Comparison of ENCODE assay signal across 30 cellular contexts in genomic region chr2:209766613-209767012, GRCh38. TPM values are rescaled to one million over a fixed set of nuclear protein-coding genes. Genes with fewer than 3 reads are reported as not detected.
"Had no signal": no experiment of that assay in that cellular context is flagged by ENCODE, and none has a peak within 500 bp of the region (broad histone marks: within the 10 kb centered on the region; RNA-seq: fewer than 3 reads in every experiment).

No MANE protein-coding gene starts in this region.

- H3K4me3 ChIP-seq: colonic mucosa, coronary artery, dorsolateral prefrontal cortex, esophagus muscularis mucosa, esophagus squamous epithelium, gastrocnemius medialis, gastroesophageal sphincter, heart left ventricle, heart right ventricle had no signal

- DNase-seq: colonic mucosa; cortex of kidney; dermis blood vessel endothelial cell; dorsolateral prefrontal cortex; effector CD4-positive, alpha-beta T cell; effector CD8-positive, alpha-beta T cell; effector memory CD4-positive, alpha-beta T cell; effector memory CD8-positive, alpha-beta T cell; endodermal cell; erythroblast; esophagus squamous epithelium; foreskin fibroblast; foreskin keratinocyte; gastrocnemius medialis; glutamatergic neuron; head of caudate nucleus; heart left ventricle; heart right ventricle had no signal

- ATAC-seq: effector memory CD8-positive, alpha-beta T cell; esophagus mucosa; foreskin keratinocyte; gastrocnemius medialis; gastroesophageal sphincter; heart left ventricle; heart right ventricle had no signal

- H3K9me3 ChIP-seq: colonic mucosa, esophagus muscularis mucosa, esophagus squamous epithelium, gastrocnemius medialis, gastroesophageal sphincter, heart left ventricle, heart right ventricle had no signal

- H3K36me3 ChIP-seq: colonic mucosa, esophagus muscularis mucosa, esophagus squamous epithelium, gastrocnemius medialis, gastroesophageal sphincter, heart left ventricle, heart right ventricle had no signal

- FAIRE-seq: colon, endometrium, endothelial cell of umbilical vein, frontal cortex had no signal

- H3K4me1 ChIP-seq: colonic mucosa, foreskin keratinocyte, gastrocnemius medialis had no signal

- H3K27ac ChIP-seq: colonic mucosa, coronary artery, dorsolateral prefrontal cortex, epithelial cell of prostate, esophagus muscularis mucosa, esophagus squamous epithelium, foreskin keratinocyte, gastrocnemius medialis, gastroesophageal sphincter, heart left ventricle, heart right ventricle had no signal

RNA-seq across cellular contexts. Expression of gene UNC80, which starts 5.0 kb away (rescaled TPM):
- total RNA-seq: endothelial cell of umbilical vein, epithelial cell of proximal tubule, fibroblast of villous mesenchyme, gastrocnemius medialis had no signal
- polyA plus RNA-seq: endothelial cell of umbilical vein, fibroblast of lung, foreskin keratinocyte had no signal
